In the genomic region with DNA sequence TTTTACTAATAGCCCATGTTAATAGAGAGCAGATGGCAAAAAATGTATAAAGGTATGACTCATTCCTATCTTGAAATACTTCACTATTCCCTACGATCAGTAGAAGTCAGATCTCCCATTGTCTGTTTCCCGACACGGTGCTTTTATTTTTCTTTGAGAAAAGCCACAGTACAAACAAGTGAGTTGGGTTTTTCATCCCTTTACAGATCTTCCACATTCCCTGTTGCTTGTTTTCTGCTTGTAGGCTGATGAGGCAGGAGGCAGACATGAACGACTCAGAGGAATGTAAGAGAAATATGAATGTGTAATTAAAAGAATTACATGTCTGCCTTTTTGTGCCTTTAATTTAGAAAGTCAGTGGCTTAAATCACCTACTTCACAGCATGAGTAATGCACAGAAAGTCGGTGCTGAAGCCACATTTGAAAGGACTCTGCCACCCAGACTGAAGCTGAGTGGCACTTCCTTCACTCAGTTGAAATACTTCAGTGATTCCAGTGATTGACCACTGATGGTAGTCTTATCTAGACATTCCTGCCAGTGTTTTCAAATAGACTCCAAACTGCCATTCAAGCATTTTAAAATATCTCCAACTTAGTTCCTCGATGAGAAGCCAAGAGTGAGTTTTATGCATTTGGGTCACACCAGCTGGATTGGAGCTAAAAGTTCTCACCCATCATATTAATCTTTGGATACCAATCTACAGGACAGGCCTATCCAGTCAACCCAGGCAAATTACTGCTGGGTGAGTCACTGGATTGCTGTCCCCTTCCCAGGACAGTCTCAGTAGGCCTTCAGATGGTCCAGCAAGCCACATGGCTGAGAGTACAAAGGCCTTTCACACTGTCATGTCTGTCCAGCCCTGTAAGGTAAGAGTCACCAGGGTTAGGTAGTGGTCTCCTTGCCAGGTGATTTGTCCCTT, we compare ENCODE assay signal across 10 cellular contexts.
DNase-seq lines count a peak whose midpoint lies in the region; ATAC-seq, FAIRE-seq and TF ChIP-seq lines count a peak whose summit lies in the region.
"Had no signal": no experiment of that assay in that cellular context is flagged by ENCODE, and none has a peak within 500 bp of the region (broad histone marks: within the 10 kb centered on the region; RNA-seq: fewer than 3 reads in every experiment).

No MANE protein-coding gene starts in this region.

- no peak overlapping the region for H3K9ac ChIP-seq in keratinocyte (ENCODE audit: control insufficient read depth, extremely low read depth, insufficient read depth, low read length)

- CTCF ChIA-PET in A549 (lab: Yijun Ruan, JAX): no interaction called here

- H3K4me2 ChIP-seq in A549 (no peak overlapping the region), keratinocyte (ENCODE audit: control insufficient read depth, extremely low read depth, insufficient read depth, low read depth, low read length) (no peak overlapping the region)

- H2AFZ ChIP-seq in keratinocyte (ENCODE audit: control insufficient read depth, low read length): peak overlapping the region; percentile 2

- H3K4me3 ChIP-seq in A549 (no peak overlapping the region), keratinocyte (ENCODE audit: control insufficient read depth in 2 of 3, extremely low read depth in 1 of 3, insufficient read depth in 2 of 3, low read depth in 1 of 3, low read length in 3 of 3) (no peak overlapping the region)

- no peaks in the 10 kb centered on the region for H3K4me1 ChIP-seq in A549
- peaks cover 11% of the 10 kb centered on the region for H3K4me1 ChIP-seq in keratinocyte (ENCODE audit: control insufficient read depth, extremely low read depth, insufficient read depth, low read length)

- no peak for DNase-seq in A549 (ENCODE audit: low read depth in 1 of 2, low spot score in 1 of 2)
- peak; percentile 23 for DNase-seq in H4 (ENCODE audit: low spot score)
- peak; percentile 49 for DNase-seq in astrocyte of the hippocampus (ENCODE audit: low read depth, low spot score)
- no peak for DNase-seq in keratinocyte (ENCODE audit: low read depth, low spot score)
- no peak for DNase-seq in substantia nigra (lab: John Stamatoyannopoulos, UW)
- DNase-seq in amniotic stem cell (lab: John Stamatoyannopoulos, UW): no peak
- no peak for DNase-seq in MV-4-11 (lab: John Stamatoyannopoulos, UW)
- no peak for DNase-seq in activated T-cell treated with anti-CD3 and anti-CD28 coated beads, Interleukin-2, amount 50 U/mL, for 1 hour
- DNase-seq: left cardiac atrium had no signal

- H3K27me3 ChIP-seq in keratinocyte (ENCODE audit: control insufficient read depth, extremely low read depth, insufficient read depth, low read length): no peaks in the 10 kb centered on the region

- no peak for TF ChIP-seq RAD21 in A549 (conservative IDR thresholded peaks at IDR 0.05 in 1 of 2, IDR thresholded peaks at IDR 0.05 in 1 of 2)

- dilution Hi-C loops in keratinocyte (cut with MboI; ENCODE audit: extremely low pct_ligation_motif_present, low sequenced_read_pairs): no loop called here

- no peaks in the 10 kb centered on the region for H3K79me2 ChIP-seq in keratinocyte (ENCODE audit: control insufficient read depth, insufficient read depth, low read length)

- H3K9me3 ChIP-seq in A549 (no peaks in the 10 kb centered on the region), keratinocyte (ENCODE audit: control insufficient read depth, low read depth, low read length) (no peaks in the 10 kb centered on the region)

- H3K36me3 ChIP-seq in keratinocyte (ENCODE audit: control insufficient read depth in 2 of 2, extremely low read depth in 1 of 2, insufficient read depth in 2 of 2, low read length in 2 of 2): no peaks in the 10 kb centered on the region

- no peak for FAIRE-seq in A549 (lab: Jason Lieb, UNC)
- FAIRE-seq in keratinocyte (lab: Jason Lieb, UNC): no peak

- no peaks in the 10 kb centered on the region for H4K20me1 ChIP-seq in keratinocyte (ENCODE audit: control insufficient read depth, extremely low read depth, insufficient read depth, low read length)

- H3K9me1 ChIP-seq in keratinocyte (ENCODE audit: control insufficient read depth, extremely low read depth, insufficient read depth, low read length): no peaks in the 10 kb centered on the region

- WGBS in A549 (ENCODE audit: missing lambda C conversion rate): 29% methylated on average over 6 of the region's 6 CpGs

- no peak for TF ChIP-seq CTCF in A549 (IDR thresholded peaks at IDR 0.05)
- TF ChIP-seq CTCF in keratinocyte (optimal IDR thresholded peaks at IDR 0.05 in 1 of 3, IDR thresholded peaks at IDR 0.05 in 1 of 3, conservative IDR thresholded peaks at IDR 0.05 in 1 of 3; ENCODE audit: extremely low read depth in 1 of 3, insufficient read depth in 2 of 3, low read length in 3 of 3): no peak

- no peak overlapping the region for H3K27ac ChIP-seq in A549
- no peak overlapping the region for H3K27ac ChIP-seq in keratinocyte (ENCODE audit: control insufficient read depth, insufficient read depth, low read length)
- H3K27ac ChIP-seq in substantia nigra (ENCODE audit: low read depth, low read length, poor library complexity, severe bottlenecking): no peak overlapping the region

- no peak for TF ChIP-seq EP300 in A549 (IDR thresholded peaks at IDR 0.05)

- no peak for TF ChIP-seq POLR2A in A549 (IDR thresholded peaks at IDR 0.05; ENCODE audit: low read length)

- no peak for ATAC-seq in A549
- ATAC-seq: activated naive CD4-positive, alpha-beta T cell treated with anti-CD3 and anti-CD28 coated beads, Interleukin-2, amount 50 U/mL, for 72 hours had no signal

- POLR2A ChIA-PET in A549 (lab: Yijun Ruan, JAX): no interaction called here

TF ChIP-seq in A549, 52 proteins besides CTCF, POLR2A, EP300 and RAD21:
- TF ChIP-seq EHMT2 (IDR thresholded peaks at IDR 0.05; ENCODE audit: low read depth) (no peak), RCOR1 (IDR thresholded peaks at IDR 0.05; ENCODE audit: low read depth, low read length) (no peak), ZFP36 (IDR thresholded peaks at IDR 0.05; ENCODE audit: borderline replicate concordance, partially characterized antibody) (no peak), FOSL2 (IDR thresholded peaks at IDR 0.05) (no peak), FOSL2 (CRISPR knock-in tag; IDR thresholded peaks at IDR 0.05) (0 out of 2 replicates have a peak, but pooled peaks have one; percentile 18)

Comparison
In these comparisons a context has a peak if more than half of its experiments do, and no peak if none do; other contexts are left out.
1. DNase-seq: peak in H4 (single experiment) and astrocyte of the hippocampus (single experiment); none in A549 (0 of 2), keratinocyte (single experiment), substantia nigra (0 of 49), amniotic stem cell (single experiment), MV-4-11 (single experiment) and activated T-cell treated with anti-CD3 and anti-CD28 coated beads, Interleukin-2, amount 50 U/mL, for 1 hour (single experiment).